13 cellular contexts compared by ENCODE assay signal in genomic region chr5:149421834-149422233, GRCh38. TPM values are rescaled to one million over a fixed set of nuclear protein-coding genes. Genes with fewer than 3 reads are reported as not detected.
A peak's percentile ranks its signal among the peaks of the same experiment; 100 is the strongest.
DNase-seq lines count a peak whose midpoint lies in the region; ATAC-seq and TF ChIP-seq lines count a peak whose summit lies in the region.
"Had no signal": no experiment of that assay in that cellular context is flagged by ENCODE, and none has a peak within 500 bp of the region (broad histone marks: within the 10 kb centered on the region; RNA-seq: fewer than 3 reads in every experiment).

No MANE protein-coding gene starts in this region.

- H3K27me3 Mint-ChIP-seq in neural crest cell (ENCODE audit: low read depth), result no peaks in the 10 kb centered on the region
- H3K27me3 Mint-ChIP-seq: activated T-cell treated with anti-CD3 and anti-CD28 coated beads, Interleukin-2, amount 50 U/mL, for 24 hours had no signal

- H3K4me3 Mint-ChIP-seq in neural crest cell, result no peak overlapping the region
- H3K4me3 Mint-ChIP-seq: activated T-cell treated with anti-CD3 and anti-CD28 coated beads, Interleukin-2, amount 50 U/mL, for 24 hours; central memory CD8-positive, alpha-beta T cell; WTC11 had no signal

- H3K36me3 Mint-ChIP-seq in neural crest cell (ENCODE audit: low read depth), result no peaks in the 10 kb centered on the region
- H3K36me3 Mint-ChIP-seq: WTC11 had no signal

- peak; percentile 6 for DNase-seq in stimulated activated CD4-positive, alpha-beta T cell treated with anti-CD3 and anti-CD28 coated beads, Interleukin-1b, Interleukin-23, amount 100 ng/mL, for 48 hours
- DNase-seq in stimulated activated CD4-positive, alpha-beta T cell treated with anti-CD3 and anti-CD28 coated beads, Interleukin-4, amount 100 ng/mL, for 4 hours, result no peak
- DNase-seq in neural crest cell (ENCODE audit: low read depth, low spot score) (no peak), vagina (ENCODE audit: extremely low spot score in 2 of 2) (no peak), NCI-H128 (lab: John Stamatoyannopoulos, UW; ENCODE audit: unreplicated experiment) (no peak), RKO (ENCODE audit: low spot score) (no peak)
- DNase-seq: activated T-cell treated with anti-CD3 and anti-CD28 coated beads, Interleukin-2, amount 50 U/mL, for 24 hours; kidney; NCI-H526 had no signal

- H3K9me3 ChIP-seq in vagina, result no peaks in the 10 kb centered on the region

- H3K27me3 ChIP-seq in vagina, result no peaks in the 10 kb centered on the region

- TF ChIP-seq CTCF in neural crest cell (conservative IDR thresholded peaks at IDR 0.05) (no peak), vagina (IDR thresholded peaks at IDR 0.05) (no peak)

- peak overlapping the region; percentile 65 for H3K27ac Mint-ChIP-seq in neural crest cell (ENCODE audit: unreplicated experiment)
- H3K27ac Mint-ChIP-seq: activated T-cell treated with anti-CD3 and anti-CD28 coated beads, Interleukin-2, amount 50 U/mL, for 24 hours; WTC11 had no signal

- peaks cover 55% of the 10 kb centered on the region for H3K4me1 Mint-ChIP-seq in neural crest cell
- H3K4me1 Mint-ChIP-seq: central memory CD8-positive, alpha-beta T cell had no signal

- no peak overlapping the region for H3K4me3 ChIP-seq in vagina

- peak overlapping the region; percentile 84 for H3K27ac ChIP-seq in vagina

- peak; percentile 82 for ATAC-seq in esophagus mucosa
- no peak for ATAC-seq in GM21515 (IDR thresholded peaks at IDR 0.05; ENCODE audit: unreplicated experiment)

- peaks cover 0 to 31% of the 10 kb centered on the region in 2 donors for H3K36me3 ChIP-seq in vagina

- intact Hi-C loops in vagina (cut with DNase I), result no loop called here

- H3K4me1 ChIP-seq in vagina, result peaks cover 76% of the 10 kb centered on the region

- H3K9me3 Mint-ChIP-seq in neural crest cell, result no peaks in the 10 kb centered on the region
- H3K9me3 Mint-ChIP-seq: activated T-cell treated with anti-CD3 and anti-CD28 coated beads, Interleukin-2, amount 50 U/mL, for 24 hours; central memory CD8-positive, alpha-beta T cell; WTC11 had no signal

- TF ChIP-seq POLR2A in vagina (IDR thresholded peaks at IDR 0.05), result no peak

RNA-seq across cellular contexts. Expression of gene IL17B, which starts 42.7 kb away (rescaled TPM):
- total RNA-seq in esophagus mucosa, result 0.28 TPM
- not detected in 2 replicates for total RNA-seq in neural crest cell
- total RNA-seq in vagina, result 2.7 TPM
- total RNA-seq: WTC11 had no signal
